8 cellular contexts compared by ENCODE assay signal in the genomic region with DNA sequence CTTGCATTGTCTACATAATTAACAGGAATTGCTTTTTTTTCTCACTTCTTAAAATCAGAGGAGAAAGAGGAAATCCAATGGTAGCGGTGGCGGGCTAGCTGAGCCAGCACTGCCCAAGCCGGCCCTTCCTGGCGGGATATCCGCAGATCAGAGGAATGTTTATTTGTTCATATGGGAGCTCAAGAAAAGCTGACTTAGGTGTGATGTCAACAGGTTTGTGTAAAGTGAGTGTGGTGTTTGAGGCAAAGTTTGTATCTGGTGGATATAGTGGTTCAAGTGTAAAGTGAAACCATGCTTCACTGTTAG. TPM values are rescaled to one million over a fixed set of nuclear protein-coding genes. Genes with fewer than 3 reads are reported as not detected.
A peak's percentile ranks its signal among the peaks of the same experiment; 100 is the strongest.
DNase-seq lines count a peak whose midpoint lies in the region; ATAC-seq and TF ChIP-seq lines count a peak whose summit lies in the region.

No MANE protein-coding gene starts in this region.

- peak overlapping the region; percentile 97 for H2AFZ ChIP-seq in Loucy (ENCODE audit: low read length)

- CTCF ChIA-PET in BJ (lab: Yijun Ruan, JAX) = interaction anchor here (0.7 to 2.7 kb wide), 4 partner anchors 15 to 74 kb away, joined by 3 to 9 read pairs (median 3); no protein-coding TSS in a partner anchor

- TF ChIP-seq CTCF in BJ (IDR thresholded peaks at IDR 0.05; ENCODE audit: insufficient read depth, low read depth, low read length) (no peak), Loucy (conservative IDR thresholded peaks at IDR 0.05; ENCODE audit: low read length) (no peak; the same call in none of the 2 replicates)

- H3K79me2 ChIP-seq in Loucy (ENCODE audit: insufficient read depth, low read length) = peaks cover 35% of the 10 kb centered on the region

- DNase-seq in BJ (ENCODE audit: low read depth) (no peak), caudate nucleus (lab: John Stamatoyannopoulos, UW) (no peak), NCI-H187 (lab: John Stamatoyannopoulos, UW) (no peak), NCI-H446 (lab: John Stamatoyannopoulos, UW) (no peak)

- H3K4me2 ChIP-seq in Loucy (ENCODE audit: low read depth, low read length, poor library complexity, severe bottlenecking) = peak overlapping the region; percentile 93

- peaks cover 13% of the 10 kb centered on the region; the same call in 1 of the 2 replicates for H3F3A ChIP-seq in Loucy (ENCODE audit: low read depth)

- H3K4me3 ChIP-seq in BJ (ENCODE audit: low read depth, low read length) (peak overlapping the region; percentile 62), Loucy (ENCODE audit: low read length, poor library complexity, severe bottlenecking) (peak overlapping the region; percentile 81), mucosa of stomach (ENCODE audit: low read length) (peak overlapping the region; percentile 29)

- peak overlapping the region; percentile 4 for H3K27ac ChIP-seq in caudate nucleus (ENCODE audit: low read depth, low read length)

- H3K27me3 ChIP-seq in BJ (ENCODE audit: control insufficient read depth, insufficient read depth, low read length) (peaks cover 5% of the 10 kb centered on the region; the same call in 1 of the 2 replicates), Loucy (ENCODE audit: insufficient read depth, low read length, poor library complexity, severe bottlenecking) (no peaks in the 10 kb centered on the region), mucosa of stomach (ENCODE audit: control insufficient read depth, insufficient read depth, low read length) (no peaks in the 10 kb centered on the region)

- POLR2A ChIA-PET in BJ (lab: Charles Lee) = no interaction called here

- H4K20me1 ChIP-seq in Loucy (ENCODE audit: insufficient read depth, low read length, poor library complexity, severe bottlenecking) = peaks cover 30% of the 10 kb centered on the region

- no peak for ATAC-seq in HG03139 (IDR thresholded peaks at IDR 0.05; ENCODE audit: unreplicated experiment)
- no peak for ATAC-seq in HG03175 (IDR thresholded peaks at IDR 0.05; ENCODE audit: unreplicated experiment)

- H3K36me3 ChIP-seq in BJ (ENCODE audit: control insufficient read depth, insufficient read depth, low read length) (no peaks in the 10 kb centered on the region), Loucy (ENCODE audit: insufficient read depth, low read length) (no peaks in the 10 kb centered on the region), mucosa of stomach (ENCODE audit: control insufficient read depth, insufficient read depth, low read length) (no peaks in the 10 kb centered on the region)

- H3K4me1 ChIP-seq in Loucy (ENCODE audit: insufficient read depth, low read length, poor library complexity, severe bottlenecking) (peaks cover 38% of the 10 kb centered on the region), mucosa of stomach (ENCODE audit: control insufficient read depth, insufficient read depth, low read length) (peaks cover 6% of the 10 kb centered on the region)

- no peaks in the 10 kb centered on the region for H3K9me2 ChIP-seq in Loucy (replicated peaks; ENCODE audit: low read depth, low read length)

- H3K9me3 ChIP-seq in Loucy (ENCODE audit: insufficient read depth, low read depth, low read length) (no peaks in the 10 kb centered on the region), mucosa of stomach (ENCODE audit: control insufficient read depth, low read length) (no peaks in the 10 kb centered on the region)

- peak overlapping the region; percentile 91 for H3K9ac ChIP-seq in Loucy (ENCODE audit: low read depth, low read length, poor library complexity, severe bottlenecking)
- H3K9ac ChIP-seq in mucosa of stomach (ENCODE audit: low read length) = no peak overlapping the region

RNA-seq across cellular contexts. Expression of gene SLC39A8, which starts 0.5 kb away (rescaled TPM):
- 0.52 and 0.69 TPM in 2 replicates for polyA plus RNA-seq in BJ (2011; rRNA removed)
- 0.28 and 0.93 TPM in 2 replicates for polyA minus RNA-seq in BJ (2011; rRNA and poly(A)+ RNA removed)

Comparison
In these comparisons a context has a peak if more than half of its experiments do, and no peak if none do; other contexts are left out.
1. H3K4me3 ChIP-seq: peak in every context shown above with its lines; median percentile 81 in Loucy; 62 in BJ; 29 in mucosa of stomach.